Comparison of ENCODE assay signal across 1 cellular context in genomic region chr1:64155285-64155684, GRCh38.
TF ChIP-seq lines count a peak whose summit lies in the region.

No MANE protein-coding gene starts in this region.

TF ChIP-seq in GM23338, 12 proteins besides CTCF, POLR2A, EP300 and RAD21 (continued from another document):
- TF ChIP-seq ZNF462 (CRISPR knock-in tag; IDR thresholded peaks at IDR 0.05) (no peak), POLR2AphosphoS5 (IDR thresholded peaks at IDR 0.05; ENCODE audit: low read depth) (no peak), REST (IDR thresholded peaks at IDR 0.05; ENCODE audit: unreplicated experiment) (no peak), ETS1 (IDR thresholded peaks at IDR 0.05) (no peak), ZNF114 (CRISPR knock-in tag; IDR thresholded peaks at IDR 0.05) (no peak), EZH2 (IDR thresholded peaks at IDR 0.05; ENCODE audit: low read depth, unreplicated experiment) (no peak), STAT1 (IDR thresholded peaks at IDR 0.05; ENCODE audit: unreplicated experiment) (no peak)
